18 cellular contexts compared by ENCODE assay signal in genomic region chr2:119755906-119756305, GRCh38. TPM values are rescaled to one million over a fixed set of nuclear protein-coding genes. Genes with fewer than 3 reads are reported as not detected.
DNase-seq lines count a peak whose midpoint lies in the region; ATAC-seq, FAIRE-seq and TF ChIP-seq lines count a peak whose summit lies in the region.
"Had no signal": no experiment of that assay in that cellular context is flagged by ENCODE, and none has a peak within 500 bp of the region (broad histone marks: within the 10 kb centered on the region; RNA-seq: fewer than 3 reads in every experiment).

No MANE protein-coding gene starts in this region.

- no peak overlapping the region for H3K9ac ChIP-seq in HCT116 (ENCODE audit: low read length)
- no peak overlapping the region for H3K9ac ChIP-seq in Loucy (ENCODE audit: low read depth, low read length, poor library complexity, severe bottlenecking)

- POLR2A ChIA-PET in HCT116 (lab: Charles Lee): no interaction called here

- no peak for TF ChIP-seq POLR2A in HCT116 (IDR thresholded peaks at IDR 0.05; ENCODE audit: borderline replicate concordance, extremely low read depth, insufficient read depth, insufficient read length)

- ATAC-seq in HCT116 (no peak), psoas muscle (no peak)
- ATAC-seq: A549, GM23338 had no signal

- BruUV-seq in HCT116 (replicated peaks; lab: Mats Ljungman, UMichigan): no TSS peak

- no peak for FAIRE-seq in bronchial epithelial cell (lab: Jason Lieb, UNC)
- FAIRE-seq: A549, D721Med, GM12892 had no signal

- no peak for TF ChIP-seq RAD21 in HCT116 (IDR thresholded peaks at IDR 0.05; ENCODE audit: low read depth)

- H3K9me3 ChIP-seq in HCT116 (ENCODE audit: control insufficient read depth in 1 of 2, insufficient read depth in 1 of 2, low read depth in 1 of 2, low read length in 2 of 2) (no peaks in the 10 kb centered on the region), Loucy (ENCODE audit: insufficient read depth, low read depth, low read length) (no peaks in the 10 kb centered on the region), psoas muscle (no peaks in the 10 kb centered on the region)
- H3K9me3 ChIP-seq: A549, BE2C had no signal

- no peaks in the 10 kb centered on the region for H3K9me2 ChIP-seq in HCT116 (ENCODE audit: insufficient read depth)
- H3K9me2 ChIP-seq in Loucy (replicated peaks; ENCODE audit: low read depth, low read length): no peaks in the 10 kb centered on the region

- no peaks in the 10 kb centered on the region for H4K20me1 ChIP-seq in HCT116 (ENCODE audit: insufficient read depth)
- peaks cover 9% of the 10 kb centered on the region for H4K20me1 ChIP-seq in Loucy (ENCODE audit: insufficient read depth, low read length, poor library complexity, severe bottlenecking)

- H3K4me3 ChIP-seq in HCT116 (replicated peaks in 1 of 2; ENCODE audit: low read depth in 1 of 2, low read length in 2 of 2): no peak overlapping the region
- no peak overlapping the region for H3K4me3 ChIP-seq in Loucy (ENCODE audit: low read length, poor library complexity, severe bottlenecking)
- H3K4me3 ChIP-seq in bronchial epithelial cell (ENCODE audit: low read depth, low read length): no peak overlapping the region
- no peak overlapping the region for H3K4me3 ChIP-seq in psoas muscle
- H3K4me3 ChIP-seq: A549, GM23338 had no signal

- no peaks in the 10 kb centered on the region for H3K36me3 Mint-ChIP-seq in progenitor cell of endocrine pancreas (ENCODE audit: insufficient read depth)

- H3K4me3 Mint-ChIP-seq in progenitor cell of endocrine pancreas (ENCODE audit: low read depth): no peak overlapping the region
- H3K4me3 Mint-ChIP-seq: CD4-positive, alpha-beta memory T cell; GM23338 had no signal

- TF ChIP-seq CTCF in HCT116 (IDR thresholded peaks at IDR 0.05 in 2 of 3, conservative IDR thresholded peaks at IDR 0.05 in 1 of 3; ENCODE audit: borderline replicate concordance in 1 of 3, insufficient read depth in 1 of 3, low read depth in 2 of 3, low read length in 2 of 3): no peak
- no peak for TF ChIP-seq CTCF in Loucy (conservative IDR thresholded peaks at IDR 0.05; ENCODE audit: low read length)
- TF ChIP-seq CTCF in bronchial epithelial cell (IDR thresholded peaks at IDR 0.05; ENCODE audit: insufficient read depth, low read length, severe bottlenecking): no peak
- no peak for TF ChIP-seq CTCF in psoas muscle (IDR thresholded peaks at IDR 0.05)
- no peak for TF ChIP-seq CTCF in progenitor cell of endocrine pancreas (IDR thresholded peaks at IDR 0.05; ENCODE audit: unreplicated experiment)

- peaks cover 10% of the 10 kb centered on the region for H3K27me3 Mint-ChIP-seq in progenitor cell of endocrine pancreas
- H3K27me3 Mint-ChIP-seq: CD4-positive, alpha-beta memory T cell had no signal

- H3K4me1 ChIP-seq in HCT116 (ENCODE audit: control insufficient read depth in 1 of 2, insufficient read depth in 2 of 2, low read length in 2 of 2): peaks cover 13 to 38% of the 10 kb centered on the region in 2 experiments; a peak in 3 of 4 replicates
- H3K4me1 ChIP-seq in Loucy (ENCODE audit: insufficient read depth, low read length, poor library complexity, severe bottlenecking): peaks cover 9% of the 10 kb centered on the region
- peaks cover 21% of the 10 kb centered on the region for H3K4me1 ChIP-seq in psoas muscle
- H3K4me1 ChIP-seq: BE2C had no signal

- H3K4me2 ChIP-seq in HCT116 (ENCODE audit: low read length) (no peak overlapping the region), Loucy (ENCODE audit: low read depth, low read length, poor library complexity, severe bottlenecking) (no peak overlapping the region)
- H3K4me2 ChIP-seq: GM23338 had no signal

- H3K79me2 ChIP-seq in HCT116 (ENCODE audit: insufficient read depth, low read length): peaks cover 8% of the 10 kb centered on the region
- peaks cover 9% of the 10 kb centered on the region for H3K79me2 ChIP-seq in Loucy (ENCODE audit: insufficient read depth, low read length)

- DNase-seq in HCT116 (ENCODE audit: low read depth, low spot score): no peak
- DNase-seq in bronchial epithelial cell (ENCODE audit: low read depth): peak; percentile 76
- DNase-seq in psoas muscle: no peak
- DNase-seq in COR-L47 (lab: John Stamatoyannopoulos, UW): no peak
- no peak for DNase-seq in mucosa of gallbladder (ENCODE audit: low spot score)
- no peak for DNase-seq in progenitor cell of endocrine pancreas (ENCODE audit: low spot score, unreplicated experiment)
- DNase-seq: BE2C; CD4-positive, alpha-beta memory T cell; DMS153; DND-41; GDM1; H7 had no signal

- H3K9me3 Mint-ChIP-seq in progenitor cell of endocrine pancreas (ENCODE audit: low read depth): no peaks in the 10 kb centered on the region
- H3K9me3 Mint-ChIP-seq: CD4-positive, alpha-beta memory T cell; GM23338 had no signal

- H3K27me3 ChIP-seq in HCT116 (ENCODE audit: insufficient read depth, low read length) (no peaks in the 10 kb centered on the region), Loucy (ENCODE audit: insufficient read depth, low read length, poor library complexity, severe bottlenecking) (no peaks in the 10 kb centered on the region), bronchial epithelial cell (ENCODE audit: control insufficient read depth, insufficient read depth, low read length) (no peaks in the 10 kb centered on the region), psoas muscle (ENCODE audit: insufficient read depth in 3 of 3, low read length in 2 of 3) (no peaks in the 10 kb centered on the region)
- H3K27me3 ChIP-seq: BE2C had no signal

- H2AFZ ChIP-seq in HCT116 (ENCODE audit: low read depth, low read length, poor library complexity, severe bottlenecking) (peak overlapping the region; percentile 51), Loucy (ENCODE audit: low read length) (0 out of 2 replicates have a peak overlapping the region, but pooled peaks have one; percentile 3)
- H2AFZ ChIP-seq: GM23338 had no signal

- RAD21 ChIA-PET in HCT116 (lab: Charles Lee; ENCODE audit: low non-redundant PET in 1 of 2, low total read pairs in 2 of 2, uncharacterized antibody in 2 of 2, unreplicated experiment in 2 of 2): no interaction called here

- no peaks in the 10 kb centered on the region for H3F3A ChIP-seq in Loucy (ENCODE audit: low read depth)

- no peak overlapping the region for H3K27ac Mint-ChIP-seq in progenitor cell of endocrine pancreas
- H3K27ac Mint-ChIP-seq: GM23338 had no signal

- CTCF ChIA-PET in HCT116 (lab: Charles Lee): interaction anchor here (1.1 to 1.2 kb wide), 2 partner anchors 53 to 557 kb away, joined by 3 to 5 read pairs; no protein-coding TSS in a partner anchor

- no peaks in the 10 kb centered on the region for H3K36me3 ChIP-seq in HCT116 (ENCODE audit: control insufficient read depth in 1 of 2, insufficient read depth in 2 of 2, low read length in 2 of 2)
- no peaks in the 10 kb centered on the region for H3K36me3 ChIP-seq in Loucy (ENCODE audit: insufficient read depth, low read length)
- no peaks in the 10 kb centered on the region for H3K36me3 ChIP-seq in bronchial epithelial cell (ENCODE audit: control insufficient read depth, insufficient read depth, low read length)
- H3K36me3 ChIP-seq in psoas muscle (ENCODE audit: insufficient read depth in 1 of 2, low read depth in 1 of 2): no peaks in the 10 kb centered on the region
- H3K36me3 ChIP-seq: BE2C had no signal

- intact Hi-C loops in HCT116 (cut with micrococcal nuclease) (loop anchor here (5.0 kb wide), 1 partner anchor 256 kb away; the partner anchor contains the start of gene EPB41L5), psoas muscle (cut with DNase I) (loop anchor here (2.0 to 10.0 kb wide), 2 partner anchors 67 to 419 kb away; no protein-coding TSS in a partner anchor)

- H3K4me1 Mint-ChIP-seq in progenitor cell of endocrine pancreas (ENCODE audit: low read depth): peaks cover 10% of the 10 kb centered on the region

- no peak overlapping the region for H3K27ac ChIP-seq in HCT116 (ENCODE audit: low read depth, low read length)
- peak overlapping the region; percentile 92 for H3K27ac ChIP-seq in psoas muscle
- H3K27ac ChIP-seq: A549, C4-2B had no signal

- WGBS in psoas muscle, 3 donors: 75 to 90% (median 84%) methylated on average over 1 of the region's 1 CpG

TF ChIP-seq in HCT116, 20 proteins besides CTCF, POLR2A, EP300 and RAD21 (continues in another document):
- TF ChIP-seq ATF3 (IDR thresholded peaks at IDR 0.05) (no peak), TCF7L2 (IDR thresholded peaks at IDR 0.05; ENCODE audit: borderline replicate concordance, extremely low read depth, insufficient read depth, insufficient read length) (no peak), SRF (IDR thresholded peaks at IDR 0.05; ENCODE audit: low read depth) (no peak), CBX3 (IDR thresholded peaks at IDR 0.05; ENCODE audit: low read depth) (no peak)
- TF ChIP-seq, protein P1, sequence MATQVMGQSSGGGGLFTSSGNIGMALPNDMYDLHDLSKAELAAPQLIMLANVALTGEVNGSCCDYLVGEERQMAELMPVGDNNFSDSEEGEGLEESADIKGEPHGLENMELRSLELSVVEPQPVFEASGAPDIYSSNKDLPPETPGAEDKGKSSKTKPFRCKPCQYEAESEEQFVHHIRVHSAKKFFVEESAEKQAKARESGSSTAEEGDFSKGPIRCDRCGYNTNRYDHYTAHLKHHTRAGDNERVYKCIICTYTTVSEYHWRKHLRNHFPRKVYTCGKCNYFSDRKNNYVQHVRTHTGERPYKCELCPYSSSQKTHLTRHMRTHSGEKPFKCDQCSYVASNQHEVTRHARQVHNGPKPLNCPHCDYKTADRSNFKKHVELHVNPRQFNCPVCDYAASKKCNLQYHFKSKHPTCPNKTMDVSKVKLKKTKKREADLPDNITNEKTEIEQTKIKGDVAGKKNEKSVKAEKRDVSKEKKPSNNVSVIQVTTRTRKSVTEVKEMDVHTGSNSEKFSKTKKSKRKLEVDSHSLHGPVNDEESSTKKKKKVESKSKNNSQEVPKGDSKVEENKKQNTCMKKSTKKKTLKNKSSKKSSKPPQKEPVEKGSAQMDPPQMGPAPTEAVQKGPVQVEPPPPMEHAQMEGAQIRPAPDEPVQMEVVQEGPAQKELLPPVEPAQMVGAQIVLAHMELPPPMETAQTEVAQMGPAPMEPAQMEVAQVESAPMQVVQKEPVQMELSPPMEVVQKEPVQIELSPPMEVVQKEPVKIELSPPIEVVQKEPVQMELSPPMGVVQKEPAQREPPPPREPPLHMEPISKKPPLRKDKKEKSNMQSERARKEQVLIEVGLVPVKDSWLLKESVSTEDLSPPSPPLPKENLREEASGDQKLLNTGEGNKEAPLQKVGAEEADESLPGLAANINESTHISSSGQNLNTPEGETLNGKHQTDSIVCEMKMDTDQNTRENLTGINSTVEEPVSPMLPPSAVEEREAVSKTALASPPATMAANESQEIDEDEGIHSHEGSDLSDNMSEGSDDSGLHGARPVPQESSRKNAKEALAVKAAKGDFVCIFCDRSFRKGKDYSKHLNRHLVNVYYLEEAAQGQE (IDR thresholded peaks at IDR 0.05; ENCODE audit: low read depth): no peak

RNA-seq across cellular contexts. Expression of gene PTPN4, which starts 3.8 kb away (rescaled TPM):
- total RNA-seq in HCT116 (2021; ENCODE audit: unreplicated experiment) (38.4 TPM), bronchial epithelial cell (20.5 and 34.2 TPM in 2 replicates), psoas muscle (10 to 100 TPM; 17.3 to 35.4 (median 29.2) TPM), mucosa of gallbladder (32.9 TPM), progenitor cell of endocrine pancreas (54.2 and 59.1 TPM in 2 replicates)
- 10.5 and 11.8 TPM in 2 replicates for polyA plus RNA-seq in HCT116 (2012)
- 1 to 10 TPM; 2.1 to 8.5 (median 2.8) TPM for polyA plus RNA-seq in psoas muscle
